12 cellular contexts compared by ENCODE assay signal in the genomic region with DNA sequence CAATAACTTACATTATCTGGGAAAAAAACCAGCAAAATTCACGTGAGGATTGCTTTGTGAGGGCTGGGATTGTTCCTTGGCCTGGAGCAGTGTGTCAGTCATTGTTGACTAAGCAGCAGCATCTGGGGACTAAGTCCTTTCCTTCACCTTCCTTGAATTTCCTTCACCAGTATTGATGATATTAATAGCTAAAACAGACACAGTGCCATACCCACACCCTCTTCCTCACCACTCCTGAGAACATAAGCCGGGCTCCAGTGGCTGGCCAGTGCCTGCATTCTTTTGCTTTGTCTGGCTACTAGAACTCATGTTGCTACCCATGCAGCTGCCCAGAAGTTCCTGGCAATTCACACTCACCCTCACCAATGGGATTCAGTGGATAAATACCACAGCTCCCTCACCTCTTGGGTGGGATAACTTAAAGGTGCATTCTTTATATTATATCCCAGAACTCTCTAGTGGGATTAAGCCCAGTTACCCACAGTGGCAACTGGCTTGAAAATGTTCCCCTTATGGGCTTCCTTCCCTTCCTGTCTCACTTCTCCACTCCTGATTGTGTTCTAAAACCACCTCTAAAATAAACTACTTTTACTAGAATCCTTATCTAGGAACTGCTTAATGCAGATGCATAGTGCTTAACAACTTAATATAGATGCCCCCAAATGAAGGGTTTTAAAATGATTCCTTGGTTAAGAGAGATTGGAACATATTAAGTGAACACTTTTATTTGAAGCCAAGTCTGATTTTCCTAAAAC. TPM values are rescaled to one million over a fixed set of nuclear protein-coding genes. Genes with fewer than 3 reads are reported as not detected.
DNase-seq lines count a peak whose midpoint lies in the region; ATAC-seq and TF ChIP-seq lines count a peak whose summit lies in the region.
"Had no signal": no experiment of that assay in that cellular context is flagged by ENCODE, and none has a peak within 500 bp of the region (broad histone marks: within the 10 kb centered on the region; RNA-seq: fewer than 3 reads in every experiment).

No MANE protein-coding gene starts in this region.

- H3K27ac ChIP-seq in urinary bladder (ENCODE audit: low read depth), result peak overlapping the region; percentile 39

- H3K36me3 Mint-ChIP-seq in activated naive CD8-positive, alpha-beta T cell treated with anti-CD3 and anti-CD28 coated beads, Interleukin-2, amount 50 U/mL, for 24 hours (ENCODE audit: low read depth), result peaks cover 7% of the 10 kb centered on the region
- peaks cover 5% of the 10 kb centered on the region for H3K36me3 Mint-ChIP-seq in activated naive CD8-positive, alpha-beta T cell treated with anti-CD3 and anti-CD28 coated beads for 36 hours
- H3K36me3 Mint-ChIP-seq in glutamatergic neuron (ENCODE audit: unreplicated experiment), result peaks cover 17% of the 10 kb centered on the region

- H3K9me3 ChIP-seq in MG63, result peaks cover 14% of the 10 kb centered on the region
- H3K9me3 ChIP-seq: tibial artery had no signal

- H3K27me3 Mint-ChIP-seq in activated naive CD8-positive, alpha-beta T cell treated with anti-CD3 and anti-CD28 coated beads, Interleukin-2, amount 50 U/mL, for 24 hours, result peaks cover 2% of the 10 kb centered on the region
- H3K27me3 Mint-ChIP-seq in activated naive CD8-positive, alpha-beta T cell treated with anti-CD3 and anti-CD28 coated beads for 36 hours, result no peaks in the 10 kb centered on the region
- no peaks in the 10 kb centered on the region for H3K27me3 Mint-ChIP-seq in glutamatergic neuron (ENCODE audit: unreplicated experiment)
- H3K27me3 Mint-ChIP-seq: activated CD8-positive, alpha-beta memory T cell treated with anti-CD3 and anti-CD28 coated beads, Interleukin-2, amount 10 ng/mL, durations not matched to agents 7 days and 5 days had no signal

- DNase-seq in activated naive CD8-positive, alpha-beta T cell treated with anti-CD3 and anti-CD28 coated beads, Interleukin-2, amount 50 U/mL, for 24 hours, result no peak
- no peak for DNase-seq in activated naive CD8-positive, alpha-beta T cell treated with anti-CD3 and anti-CD28 coated beads for 36 hours
- DNase-seq in MG63 (peak; percentile 88), glutamatergic neuron (no peak), erythroblast (lab: John Stamatoyannopoulos, UW) (no peak)
- DNase-seq: activated CD8-positive, alpha-beta memory T cell treated with anti-CD3 and anti-CD28 coated beads, Interleukin-2, amount 10 ng/mL, durations not matched to agents 7 days and 5 days; effector CD4-positive, alpha-beta T cell; tibial artery had no signal

- H3K27me3 ChIP-seq in MG63, result no peaks in the 10 kb centered on the region
- H3K27me3 ChIP-seq: tibial artery had no signal

- no peak for TF ChIP-seq CTCF in glutamatergic neuron (IDR thresholded peaks at IDR 0.05; ENCODE audit: partially characterized antibody, unreplicated experiment)

- H3K4me1 Mint-ChIP-seq in activated naive CD8-positive, alpha-beta T cell treated with anti-CD3 and anti-CD28 coated beads, Interleukin-2, amount 50 U/mL, for 24 hours, result peaks cover 61% of the 10 kb centered on the region
- H3K4me1 Mint-ChIP-seq in activated naive CD8-positive, alpha-beta T cell treated with anti-CD3 and anti-CD28 coated beads for 36 hours, result peaks cover 45% of the 10 kb centered on the region
- peaks cover 8% of the 10 kb centered on the region for H3K4me1 Mint-ChIP-seq in glutamatergic neuron (ENCODE audit: low read depth, unreplicated experiment)

- H3K4me3 ChIP-seq in MG63, result no peak overlapping the region
- H3K4me3 ChIP-seq in urinary bladder (ENCODE audit: low read depth, low read length), result no peak overlapping the region
- H3K4me3 ChIP-seq: GM12878, tibial artery had no signal

- H3K27ac Mint-ChIP-seq in activated naive CD8-positive, alpha-beta T cell treated with anti-CD3 and anti-CD28 coated beads, Interleukin-2, amount 50 U/mL, for 24 hours, result peak overlapping the region; percentile 57
- no peak overlapping the region for H3K27ac Mint-ChIP-seq in activated naive CD8-positive, alpha-beta T cell treated with anti-CD3 and anti-CD28 coated beads for 36 hours
- H3K27ac Mint-ChIP-seq in glutamatergic neuron (ENCODE audit: unreplicated experiment), result peak overlapping the region; percentile 56

- H3K4me3 Mint-ChIP-seq in activated naive CD8-positive, alpha-beta T cell treated with anti-CD3 and anti-CD28 coated beads, Interleukin-2, amount 50 U/mL, for 24 hours, result no peak overlapping the region
- H3K4me3 Mint-ChIP-seq in activated naive CD8-positive, alpha-beta T cell treated with anti-CD3 and anti-CD28 coated beads for 36 hours, result no peak overlapping the region
- H3K4me3 Mint-ChIP-seq in glutamatergic neuron (ENCODE audit: unreplicated experiment), result no peak overlapping the region
- H3K4me3 Mint-ChIP-seq: activated CD8-positive, alpha-beta memory T cell treated with anti-CD3 and anti-CD28 coated beads, Interleukin-2, amount 10 ng/mL, durations not matched to agents 7 days and 5 days had no signal

- H3K4me1 ChIP-seq in urinary bladder (ENCODE audit: insufficient read depth), result peaks cover 2% of the 10 kb centered on the region

- ATAC-seq in activated naive CD8-positive, alpha-beta T cell treated with anti-CD3 and anti-CD28 coated beads, Interleukin-2, amount 50 U/mL, for 24 hours, result peak; percentile 27
- ATAC-seq in GM18861 (IDR thresholded peaks at IDR 0.05; ENCODE audit: unreplicated experiment) (no peak), HG03135 (IDR thresholded peaks at IDR 0.05; ENCODE audit: unreplicated experiment) (no peak)

- H3K9me3 Mint-ChIP-seq in activated naive CD8-positive, alpha-beta T cell treated with anti-CD3 and anti-CD28 coated beads, Interleukin-2, amount 50 U/mL, for 24 hours, result no peaks in the 10 kb centered on the region
- H3K9me3 Mint-ChIP-seq in activated naive CD8-positive, alpha-beta T cell treated with anti-CD3 and anti-CD28 coated beads for 36 hours, result peaks cover 4% of the 10 kb centered on the region
- H3K9me3 Mint-ChIP-seq in glutamatergic neuron (ENCODE audit: unreplicated experiment), result peaks cover 6% of the 10 kb centered on the region

- WGBS in urinary bladder, result 58% methylated on average over 2 of the region's 2 CpGs

- no peak for TF ChIP-seq POLR2A in erythroblast (IDR thresholded peaks at IDR 0.05; ENCODE audit: low read length)

- H3K36me3 ChIP-seq in MG63 (no peaks in the 10 kb centered on the region), urinary bladder (ENCODE audit: insufficient read depth) (no peaks in the 10 kb centered on the region)
- H3K36me3 ChIP-seq: tibial artery had no signal

RNA-seq across cellular contexts. Expression of a gene that starts 24.0 kb away (rescaled TPM):
- total RNA-seq in activated naive CD8-positive, alpha-beta T cell treated with anti-CD3 and anti-CD28 coated beads for 36 hours, result 1 to 10 TPM; 2.2 to 2.8 TPM
- 11.8 and 16.0 TPM in 2 replicates for total RNA-seq in MG63 (2014; rRNA removed; shearing (Covaris generic); ENCODE audit: low replicate concordance)
- 37.4 TPM for total RNA-seq in glutamatergic neuron (ENCODE audit: unreplicated experiment)
- 147 TPM for total RNA-seq in urinary bladder
- 16.8 TPM for polyA plus RNA-seq in urinary bladder
